2 cellular contexts compared by ENCODE assay signal in genomic region chr9:100406962-100407361, GRCh38.
A peak's percentile ranks its signal among the peaks of the same experiment; 100 is the strongest.
TF ChIP-seq lines count a peak whose summit lies in the region.

No MANE protein-coding gene starts in this region.

TF ChIP-seq in HEK293, 187 proteins besides CTCF, POLR2A, EP300 and RAD21:
- TF ChIP-seq ZNF610 (tag by site-specific recombination; IDR thresholded peaks at IDR 0.05; ENCODE audit: borderline replicate concordance) (no peak), ZNF580 (tag by site-specific recombination; IDR thresholded peaks at IDR 0.05) (no peak), SP7 (tag by site-specific recombination; IDR thresholded peaks at IDR 0.05) (no peak), OSR2 (tag by site-specific recombination; IDR thresholded peaks at IDR 0.05) (no peak), KLF17 (tag by site-specific recombination; IDR thresholded peaks at IDR 0.05) (no peak), ZSCAN4 (tag by site-specific recombination; IDR thresholded peaks at IDR 0.05) (no peak), ZNF146 (tag by site-specific recombination; IDR thresholded peaks at IDR 0.05) (no peak), SETDB1 (IDR thresholded peaks at IDR 0.05; ENCODE audit: insufficient read length, low read length) (peak; percentile 80)

TF ChIP-seq in K562, 482 proteins besides CTCF, POLR2A, EP300 and RAD21:
- no peak for TF ChIP-seq CHD1 (IDR thresholded peaks at IDR 0.05; ENCODE audit: low read length)
- peak; percentile 37; the same call in 1 of the 2 replicates for TF ChIP-seq TEAD4 (IDR thresholded peaks at IDR 0.05; ENCODE audit: low read length)
- TF ChIP-seq TEAD4 (CRISPR knock-in tag; IDR thresholded peaks at IDR 0.05; ENCODE audit: borderline replicate concordance): no peak
- peak; percentile 46 for TF ChIP-seq ZNF280A (IDR thresholded peaks at IDR 0.05; ENCODE audit: low read depth, partially characterized antibody)
- TF ChIP-seq, protein P1, sequence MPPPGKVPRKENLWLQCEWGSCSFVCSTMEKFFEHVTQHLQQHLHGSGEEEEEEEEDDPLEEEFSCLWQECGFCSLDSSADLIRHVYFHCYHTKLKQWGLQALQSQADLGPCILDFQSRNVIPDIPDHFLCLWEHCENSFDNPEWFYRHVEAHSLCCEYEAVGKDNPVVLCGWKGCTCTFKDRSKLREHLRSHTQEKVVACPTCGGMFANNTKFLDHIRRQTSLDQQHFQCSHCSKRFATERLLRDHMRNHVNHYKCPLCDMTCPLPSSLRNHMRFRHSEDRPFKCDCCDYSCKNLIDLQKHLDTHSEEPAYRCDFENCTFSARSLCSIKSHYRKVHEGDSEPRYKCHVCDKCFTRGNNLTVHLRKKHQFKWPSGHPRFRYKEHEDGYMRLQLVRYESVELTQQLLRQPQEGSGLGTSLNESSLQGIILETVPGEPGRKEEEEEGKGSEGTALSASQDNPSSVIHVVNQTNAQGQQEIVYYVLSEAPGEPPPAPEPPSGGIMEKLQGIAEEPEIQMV (tag; conservative IDR thresholded peaks at IDR 0.05; ENCODE audit: low read depth): no peak
- TF ChIP-seq, protein P2, sequence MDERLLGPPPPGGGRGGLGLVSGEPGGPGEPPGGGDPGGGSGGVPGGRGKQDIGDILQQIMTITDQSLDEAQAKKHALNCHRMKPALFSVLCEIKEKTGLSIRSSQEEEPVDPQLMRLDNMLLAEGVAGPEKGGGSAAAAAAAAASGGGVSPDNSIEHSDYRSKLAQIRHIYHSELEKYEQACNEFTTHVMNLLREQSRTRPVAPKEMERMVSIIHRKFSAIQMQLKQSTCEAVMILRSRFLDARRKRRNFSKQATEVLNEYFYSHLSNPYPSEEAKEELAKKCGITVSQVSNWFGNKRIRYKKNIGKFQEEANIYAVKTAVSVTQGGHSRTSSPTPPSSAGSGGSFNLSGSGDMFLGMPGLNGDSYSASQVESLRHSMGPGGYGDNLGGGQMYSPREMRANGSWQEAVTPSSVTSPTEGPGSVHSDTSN (CRISPR knock-in tag; IDR thresholded peaks at IDR 0.05; ENCODE audit: low read depth): no peak
- TF ChIP-seq, protein P2 (tag; conservative IDR thresholded peaks at IDR 0.05; ENCODE audit: low read depth): no peak
- TF ChIP-seq TRIM24 (IDR thresholded peaks at IDR 0.05): peak; percentile 54 to 82; a peak in 2 of 4 replicates
- peak; percentile 76; the same call in 1 of the 2 replicates for TF ChIP-seq TAL1 (IDR thresholded peaks at IDR 0.05)
- 0 out of 2 replicates have a peak, but pooled peaks have one; percentile 6 for TF ChIP-seq EGR1 (conservative IDR thresholded peaks at IDR 0.05)
- TF ChIP-seq HNRNPLL (IDR thresholded peaks at IDR 0.05; ENCODE audit: low read depth, low read length, poor library complexity, severe bottlenecking): peak; percentile 31
- TF ChIP-seq, protein P3, sequence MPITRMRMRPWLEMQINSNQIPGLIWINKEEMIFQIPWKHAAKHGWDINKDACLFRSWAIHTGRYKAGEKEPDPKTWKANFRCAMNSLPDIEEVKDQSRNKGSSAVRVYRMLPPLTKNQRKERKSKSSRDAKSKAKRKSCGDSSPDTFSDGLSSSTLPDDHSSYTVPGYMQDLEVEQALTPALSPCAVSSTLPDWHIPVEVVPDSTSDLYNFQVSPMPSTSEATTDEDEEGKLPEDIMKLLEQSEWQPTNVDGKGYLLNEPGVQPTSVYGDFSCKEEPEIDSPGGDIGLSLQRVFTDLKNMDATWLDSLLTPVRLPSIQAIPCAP (CRISPR knock-in tag; IDR thresholded peaks at IDR 0.05; ENCODE audit: borderline replicate concordance): no peak
- peak; percentile 57 for TF ChIP-seq MTA2 (IDR thresholded peaks at IDR 0.05; ENCODE audit: low read depth)
- no peak for TF ChIP-seq SREBF1 (IDR thresholded peaks at IDR 0.05; ENCODE audit: borderline replicate concordance, low read depth, low read length)
- TF ChIP-seq CBFA2T3 (IDR thresholded peaks at IDR 0.05): peak; percentile 93
- TF ChIP-seq SAP30 (IDR thresholded peaks at IDR 0.05; ENCODE audit: borderline replicate concordance, insufficient read depth, low read depth, low read length, poor library complexity, severe bottlenecking): no peak
- no peak for TF ChIP-seq MEF2A (IDR thresholded peaks at IDR 0.05; ENCODE audit: control insufficient read depth, low read depth, low read length)
- peak; percentile 58 for TF ChIP-seq DPF2 (IDR thresholded peaks at IDR 0.05)
- no peak for TF ChIP-seq CSDE1 (IDR thresholded peaks at IDR 0.05)
- no peak for TF ChIP-seq ZEB2 (IDR thresholded peaks at IDR 0.05)
- no peak for TF ChIP-seq TCF7L2 (IDR thresholded peaks at IDR 0.05; ENCODE audit: low read depth, low read length)
- TF ChIP-seq, protein P4, sequence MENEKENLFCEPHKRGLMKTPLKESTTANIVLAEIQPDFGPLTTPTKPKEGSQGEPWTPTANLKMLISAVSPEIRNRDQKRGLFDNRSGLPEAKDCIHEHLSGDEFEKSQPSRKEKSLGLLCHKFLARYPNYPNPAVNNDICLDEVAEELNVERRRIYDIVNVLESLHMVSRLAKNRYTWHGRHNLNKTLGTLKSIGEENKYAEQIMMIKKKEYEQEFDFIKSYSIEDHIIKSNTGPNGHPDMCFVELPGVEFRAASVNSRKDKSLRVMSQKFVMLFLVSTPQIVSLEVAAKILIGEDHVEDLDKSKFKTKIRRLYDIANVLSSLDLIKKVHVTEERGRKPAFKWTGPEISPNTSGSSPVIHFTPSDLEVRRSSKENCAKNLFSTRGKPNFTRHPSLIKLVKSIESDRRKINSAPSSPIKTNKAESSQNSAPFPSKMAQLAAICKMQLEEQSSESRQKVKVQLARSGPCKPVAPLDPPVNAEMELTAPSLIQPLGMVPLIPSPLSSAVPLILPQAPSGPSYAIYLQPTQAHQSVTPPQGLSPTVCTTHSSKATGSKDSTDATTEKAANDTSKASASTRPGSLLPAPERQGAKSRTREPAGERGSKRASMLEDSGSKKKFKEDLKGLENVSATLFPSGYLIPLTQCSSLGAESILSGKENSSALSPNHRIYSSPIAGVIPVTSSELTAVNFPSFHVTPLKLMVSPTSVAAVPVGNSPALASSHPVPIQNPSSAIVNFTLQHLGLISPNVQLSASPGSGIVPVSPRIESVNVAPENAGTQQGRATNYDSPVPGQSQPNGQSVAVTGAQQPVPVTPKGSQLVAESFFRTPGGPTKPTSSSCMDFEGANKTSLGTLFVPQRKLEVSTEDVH (IDR thresholded peaks at IDR 0.05; ENCODE audit: low read depth, partially characterized antibody): no peak
- no peak for TF ChIP-seq ZKSCAN3 (CRISPR knock-in tag; IDR thresholded peaks at IDR 0.05)
- no peak for TF ChIP-seq KDM4B (IDR thresholded peaks at IDR 0.05; ENCODE audit: borderline replicate concordance in 2 of 2, low read depth in 1 of 2)
- no peak for TF ChIP-seq NEUROD1 (IDR thresholded peaks at IDR 0.05; ENCODE audit: borderline replicate concordance, low read depth, low read length, partially characterized antibody)
- TF ChIP-seq POLR2AphosphoS5 (IDR thresholded peaks at IDR 0.05; ENCODE audit: control insufficient read depth, insufficient read depth, low read depth, low read length): no peak
- no peak for TF ChIP-seq CREB1 (IDR thresholded peaks at IDR 0.05)
- no peak for TF ChIP-seq CREB1 (CRISPR knock-in tag; IDR thresholded peaks at IDR 0.05)
- peak in 1 of 2 experiments; percentile 81; a peak in 1 of 3 replicates for TF ChIP-seq CBX3 (IDR thresholded peaks at IDR 0.05; ENCODE audit: borderline replicate concordance in 1 of 2, low read length in 2 of 2)
- TF ChIP-seq RFX5 (IDR thresholded peaks at IDR 0.05; ENCODE audit: low read depth, low read length): no peak
- peak in 1 of 2 experiments; percentile 29; a peak in 1 of 4 replicates for TF ChIP-seq NRF1 (conservative IDR thresholded peaks at IDR 0.05 in 1 of 2, IDR thresholded peaks at IDR 0.05 in 1 of 2)
- no peak for TF ChIP-seq KLF16 (IDR thresholded peaks at IDR 0.05)
- peak; percentile 84 for TF ChIP-seq TCF3 (CRISPR knock-in tag; IDR thresholded peaks at IDR 0.05)
- TF ChIP-seq, protein P5, sequence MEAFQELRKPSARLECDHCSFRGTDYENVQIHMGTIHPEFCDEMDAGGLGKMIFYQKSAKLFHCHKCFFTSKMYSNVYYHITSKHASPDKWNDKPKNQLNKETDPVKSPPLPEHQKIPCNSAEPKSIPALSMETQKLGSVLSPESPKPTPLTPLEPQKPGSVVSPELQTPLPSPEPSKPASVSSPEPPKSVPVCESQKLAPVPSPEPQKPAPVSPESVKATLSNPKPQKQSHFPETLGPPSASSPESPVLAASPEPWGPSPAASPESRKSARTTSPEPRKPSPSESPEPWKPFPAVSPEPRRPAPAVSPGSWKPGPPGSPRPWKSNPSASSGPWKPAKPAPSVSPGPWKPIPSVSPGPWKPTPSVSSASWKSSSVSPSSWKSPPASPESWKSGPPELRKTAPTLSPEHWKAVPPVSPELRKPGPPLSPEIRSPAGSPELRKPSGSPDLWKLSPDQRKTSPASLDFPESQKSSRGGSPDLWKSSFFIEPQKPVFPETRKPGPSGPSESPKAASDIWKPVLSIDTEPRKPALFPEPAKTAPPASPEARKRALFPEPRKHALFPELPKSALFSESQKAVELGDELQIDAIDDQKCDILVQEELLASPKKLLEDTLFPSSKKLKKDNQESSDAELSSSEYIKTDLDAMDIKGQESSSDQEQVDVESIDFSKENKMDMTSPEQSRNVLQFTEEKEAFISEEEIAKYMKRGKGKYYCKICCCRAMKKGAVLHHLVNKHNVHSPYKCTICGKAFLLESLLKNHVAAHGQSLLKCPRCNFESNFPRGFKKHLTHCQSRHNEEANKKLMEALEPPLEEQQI (IDR thresholded peaks at IDR 0.05): 0 out of 2 replicates have a peak, but pooled peaks have one; percentile 17
- TF ChIP-seq TRIM28 (IDR thresholded peaks at IDR 0.05): 0 out of 2 replicates have a peak, but pooled peaks have one; percentile 27
- peak; percentile 76 for TF ChIP-seq ARID1B (IDR thresholded peaks at IDR 0.05)
- 0 out of 2 replicates have a peak, but pooled peaks have one; percentile 12 for TF ChIP-seq BCOR (IDR thresholded peaks at IDR 0.05)
- no peak for TF ChIP-seq ELF2 (CRISPR knock-in tag; IDR thresholded peaks at IDR 0.05)
- TF ChIP-seq NCOR1 (IDR thresholded peaks at IDR 0.05): peak; percentile 72
- TF ChIP-seq NFIC (IDR thresholded peaks at IDR 0.05): peak; percentile 49; the same call in 1 of the 2 replicates
- no peak for TF ChIP-seq KLF13 (tag; IDR thresholded peaks at IDR 0.05; ENCODE audit: borderline replicate concordance, low read depth)
- no peak for TF ChIP-seq HMG20A (CRISPR knock-in tag; conservative IDR thresholded peaks at IDR 0.05)
- TF ChIP-seq CBFA2T2 (conservative IDR thresholded peaks at IDR 0.05): peak; percentile 84
- 0 out of 4 replicates have a peak, but pooled peaks of 1 of the 2 experiments have one; percentile 28 for TF ChIP-seq TEAD1 (CRISPR knock-in tag; IDR thresholded peaks at IDR 0.05)
- TF ChIP-seq KDM1A (IDR thresholded peaks at IDR 0.05): peak in 1 of 2 experiments; percentile 39; a peak in 2 of 4 replicates
- TF ChIP-seq ZNF551 (CRISPR knock-in tag; IDR thresholded peaks at IDR 0.05): no peak
- peak; percentile 91 for TF ChIP-seq HLTF (IDR thresholded peaks at IDR 0.05)
- TF ChIP-seq SMARCC2 (IDR thresholded peaks at IDR 0.05; ENCODE audit: low read depth): no peak
- no peak for TF ChIP-seq FOXM1 (IDR thresholded peaks at IDR 0.05; ENCODE audit: low read depth)
- no peak for TF ChIP-seq FOXM1 (CRISPR knock-in tag; IDR thresholded peaks at IDR 0.05; ENCODE audit: low read depth)
- no peak for TF ChIP-seq PURB (CRISPR knock-in tag; IDR thresholded peaks at IDR 0.05; ENCODE audit: low read depth)
- no peak for TF ChIP-seq MTF1 (CRISPR knock-in tag; IDR thresholded peaks at IDR 0.05; ENCODE audit: borderline replicate concordance)
